Comparison of ENCODE assay signal across 1 cellular context in genomic region chr4:10335050-10335449, GRCh38.
TF ChIP-seq lines count a peak whose summit lies in the region.

No MANE protein-coding gene starts in this region.

TF ChIP-seq in K562, 482 proteins besides CTCF, POLR2A, EP300 and RAD21 (continued from another document):
- TF ChIP-seq CEBPZ (IDR thresholded peaks at IDR 0.05; ENCODE audit: borderline replicate concordance, low read depth, low read length) (no peak), PBX2 (CRISPR knock-in tag; IDR thresholded peaks at IDR 0.05; ENCODE audit: low read depth) (no peak), PBX2 (tag; conservative IDR thresholded peaks at IDR 0.05; ENCODE audit: low read depth) (peak; percentile 59), RBM17 (IDR thresholded peaks at IDR 0.05; ENCODE audit: borderline replicate concordance, low read depth, low read length) (no peak), NCOA1 (IDR thresholded peaks at IDR 0.05; ENCODE audit: low read depth) (no peak), ZNF431 (CRISPR knock-in tag; IDR thresholded peaks at IDR 0.05) (no peak), STAG1 (CRISPR knock-in tag; IDR thresholded peaks at IDR 0.05; ENCODE audit: borderline replicate concordance) (no peak), PKNOX1 (IDR thresholded peaks at IDR 0.05) (peak; percentile 81), ZNF764 (CRISPR knock-in tag; IDR thresholded peaks at IDR 0.05; ENCODE audit: low read depth) (no peak), L3MBTL2 (IDR thresholded peaks at IDR 0.05) (peak; percentile 33; the same call in 1 of the 2 replicates), ZNF668 (CRISPR knock-in tag; IDR thresholded peaks at IDR 0.05) (no peak), NR2F6 (CRISPR knock-in tag; IDR thresholded peaks at IDR 0.05) (no peak), ZNF445 (CRISPR knock-in tag; IDR thresholded peaks at IDR 0.05; ENCODE audit: low read depth) (no peak)
